ENCODE assay signal across 24 cellular contexts in genomic region chr5:153998768-153999167, GRCh38. TPM values are rescaled to one million over a fixed set of nuclear protein-coding genes. Genes with fewer than 3 reads are reported as not detected.
DNase-seq lines count a peak whose midpoint lies in the region; ATAC-seq, FAIRE-seq and TF ChIP-seq lines count a peak whose summit lies in the region.
"Had no signal": no experiment of that assay in that cellular context is flagged by ENCODE, and none has a peak within 500 bp of the region (broad histone marks: within the 10 kb centered on the region; RNA-seq: fewer than 3 reads in every experiment).

No MANE protein-coding gene starts in this region.

- POLR2A ChIA-PET in HepG2 (lab: Yijun Ruan, JAX), result no interaction called here

- no peak overlapping the region for H2AFZ ChIP-seq in HepG2 (ENCODE audit: low read length)

- no peaks in the 10 kb centered on the region for H3K36me3 ChIP-seq in HepG2 (replicated peaks in 1 of 2; ENCODE audit: control insufficient read depth in 1 of 2, insufficient read depth in 2 of 2, low read length in 2 of 2)
- H3K36me3 ChIP-seq in right lobe of liver, result no peaks in the 10 kb centered on the region

- intact Hi-C loops in HepG2 (cut with micrococcal nuclease; ENCODE audit: unreplicated experiment), result no loop called here
- intact Hi-C loops in right lobe of liver (cut with DNase I), result no loop called here
- intact Hi-C loops in dorsolateral prefrontal cortex (cut with DNase I), result no loop called here

- CTCF ChIA-PET in HepG2 (lab: Yijun Ruan, JAX; ENCODE audit: low intra/inter-chr PET ratio, low total read pairs), result no interaction called here

- H3K79me2 ChIP-seq in HepG2 (ENCODE audit: insufficient read depth, low read length), result no peaks in the 10 kb centered on the region

- DNase-seq in HepG2 (ENCODE audit: low spot score) (no peak), right lobe of liver (no peak), HTR-8/SVneo (ENCODE audit: insufficient read length, low spot score) (no peak), dorsolateral prefrontal cortex (no peak)
- DNase-seq: ACHN; BE2C; C1 segment of cervical spinal cord; CD4-positive, alpha-beta memory T cell; CD4-positive, CD25-positive, alpha-beta regulatory T cell; CD8-positive, alpha-beta memory T cell; COR-L47; DMS 273 treated with DMSO at 0.1 percent for 48 hours; DMS153; DMS53; DMS79; DND-41; EL; GDM1 had no signal

- no peak overlapping the region for H3K9ac ChIP-seq in HepG2 (ENCODE audit: insufficient read depth, low read depth, low read length)
- H3K9ac ChIP-seq: BLaER1 had no signal

- H3K27me3 ChIP-seq in HepG2 (ENCODE audit: control insufficient read depth in 1 of 2, insufficient read depth in 2 of 2, low read length in 2 of 2) (no peaks in the 10 kb centered on the region), right lobe of liver (no peaks in the 10 kb centered on the region), dorsolateral prefrontal cortex (no peaks in the 10 kb centered on the region)
- H3K27me3 ChIP-seq: BE2C, BLaER1 had no signal

- H3K9me3 ChIP-seq in HepG2 (ENCODE audit: low read length) (no peaks in the 10 kb centered on the region), right lobe of liver (no peaks in the 10 kb centered on the region)
- H3K9me3 ChIP-seq: BE2C, BLaER1 had no signal

- in situ Hi-C loops in HepG2 (cut with HindIII; ENCODE audit: extremely low pct_ligation_motif_present, low pct_unique_long_range_greater_than_20kb), result no loop called here

- no TSS peak for BruUV-seq in HepG2 (replicated peaks; lab: Mats Ljungman, UMichigan)

- H3K27ac ChIP-seq in HepG2 (ENCODE audit: extremely low read length, insufficient read depth, low read length) (no peak overlapping the region), right lobe of liver (no peak overlapping the region), dorsolateral prefrontal cortex (no peak overlapping the region)
- H3K27ac ChIP-seq: 22Rv1, BLaER1 had no signal

- ATAC-seq in HepG2, result no peak
- ATAC-seq in right lobe of liver, result no peak
- no peak for ATAC-seq in HG02973 (IDR thresholded peaks at IDR 0.05; ENCODE audit: unreplicated experiment)
- ATAC-seq: GM12878 had no signal

- H3K4me3 ChIP-seq in HepG2 (replicated peaks in 1 of 3; ENCODE audit: insufficient read depth in 1 of 3, low read depth in 2 of 3, low read length in 3 of 3), result no peak overlapping the region
- no peak overlapping the region for H3K4me3 ChIP-seq in right lobe of liver
- no peak overlapping the region for H3K4me3 ChIP-seq in dorsolateral prefrontal cortex
- H3K4me3 ChIP-seq: BLaER1, GM12878 had no signal

- TF ChIP-seq EP300 in HepG2 (IDR thresholded peaks at IDR 0.05; ENCODE audit: low read depth in 2 of 2, low read length in 2 of 2) (no peak), HepG2 (CRISPR knock-in tag; IDR thresholded peaks at IDR 0.05; ENCODE audit: borderline replicate concordance) (no peak)

- no peak for TF ChIP-seq RAD21 in HepG2 (CRISPR knock-in tag; IDR thresholded peaks at IDR 0.05)

- TF ChIP-seq POLR2A in HepG2 (IDR thresholded peaks at IDR 0.05; ENCODE audit: insufficient read depth in 1 of 2, low read depth in 2 of 2, low read length in 2 of 2) (no peak), right lobe of liver (IDR thresholded peaks at IDR 0.05) (no peak)

- TF ChIP-seq CTCF in HepG2 (CRISPR knock-in tag; IDR thresholded peaks at IDR 0.05) (no peak), right lobe of liver (IDR thresholded peaks at IDR 0.05) (no peak), dorsolateral prefrontal cortex (IDR thresholded peaks at IDR 0.05 in 54 of 56, conservative IDR thresholded peaks at IDR 0.05 in 2 of 56; ENCODE audit: low read depth in 1 of 56, partially characterized antibody in 56 of 56) (no peak)

- no peak for FAIRE-seq in HepG2 (lab: Jason Lieb, UNC)
- FAIRE-seq in HTR-8/SVneo (lab: Jason Lieb, UNC), result peak; percentile 9
- FAIRE-seq: GM12878, GM12892, GM18507 had no signal

- H3K4me1 ChIP-seq in HepG2 (ENCODE audit: insufficient read depth, low read length) (no peaks in the 10 kb centered on the region), right lobe of liver (no peaks in the 10 kb centered on the region)
- H3K4me1 ChIP-seq: BE2C, BLaER1 had no signal

- H4K20me1 ChIP-seq in HepG2 (ENCODE audit: insufficient read depth, low read length), result no peaks in the 10 kb centered on the region
- H4K20me1 ChIP-seq: BLaER1 had no signal

- WGBS in HepG2 (ENCODE audit: low lambda C conversion rate), result 92% methylated on average over 1 of the region's 1 CpG
- 100% methylated on average over 1 of the region's 1 CpG for WGBS in right lobe of liver (ENCODE audit: insufficient coverage, low coverage, low lambda C conversion rate, missing lambda C conversion rate)

- H3K4me2 ChIP-seq in HepG2 (ENCODE audit: low read depth, low read length), result no peak overlapping the region
- H3K4me2 ChIP-seq: BLaER1 had no signal

TF ChIP-seq in HepG2, 621 proteins besides CTCF, POLR2A, EP300 and RAD21:
- TF ChIP-seq MAFK (conservative IDR thresholded peaks at IDR 0.05 in 1 of 2, IDR thresholded peaks at IDR 0.05 in 1 of 2; ENCODE audit: low read length in 2 of 2), result peak; percentile 49 to 59; a peak in 3 of 4 replicates
- peak; percentile 25; the same call in 1 of the 2 replicates for TF ChIP-seq MAFF (IDR thresholded peaks at IDR 0.05; ENCODE audit: low read depth, low read length)
- TF ChIP-seq ZNF207 (IDR thresholded peaks at IDR 0.05; ENCODE audit: borderline replicate concordance), result no peak

RNA-seq across cellular contexts. Expression of gene FAM114A2, which starts 39.9 kb away (rescaled TPM):
- total RNA-seq in HepG2 (2016; rRNA removed; fragmentation: Illumina TruSeq; extraction: Trizol) (11.4 and 17.4 TPM in 2 replicates), right lobe of liver (10 to 100 TPM in 4 of 6 experiments, 1 to 10 TPM in 2; 5.0 to 20.2 (median 15.5) TPM), dorsolateral prefrontal cortex (10 to 100 TPM; 20.0 to 50.8 (median 32.7) TPM)
- total RNA-seq in HepG2 (2016; cell fraction: cytosol; rRNA removed; fragmentation: Illumina TruSeq; extraction: Trizol; ENCODE audit: low read depth), result 37.9 and 43.5 TPM in 2 replicates
- total RNA-seq in HepG2 (2016; cell fraction: insoluble cytoplasmic fraction; rRNA removed; fragmentation: Illumina TruSeq; extraction: Trizol), result 13.7 and 19.1 TPM in 2 replicates
- total RNA-seq in HepG2 (2016; cell fraction: membrane; rRNA removed; fragmentation: Illumina TruSeq; extraction: Trizol), result 12.0 and 12.7 TPM in 2 replicates
- total RNA-seq in HepG2 (2016; cell fraction: nucleus; rRNA removed; fragmentation: Illumina TruSeq; extraction: Trizol), result 10.9 and 11.5 TPM in 2 replicates
- polyA plus RNA-seq in HepG2 (2011; rRNA removed), result 4.8 and 6.9 TPM in 2 replicates
- polyA plus RNA-seq in HepG2 (2011; cell fraction: cytosol; rRNA removed), result 2.8 and 4.0 TPM in 2 replicates
- polyA plus RNA-seq in HepG2 (2011; cell fraction: nucleus; rRNA removed), result 5.4 and 6.8 TPM in 2 replicates
- 6.4 and 6.9 TPM in 2 replicates for polyA plus RNA-seq in HepG2 (2012)
- polyA plus RNA-seq in HepG2 (2016; cell fraction: cytosol; fragmentation: Illumina TruSeq; extraction: Trizol; ENCODE audit: low read depth), result 2.1 and 3.2 TPM in 2 replicates
- polyA plus RNA-seq in HepG2 (2016; cell fraction: insoluble cytoplasmic fraction; fragmentation: Illumina TruSeq; extraction: Trizol; ENCODE audit: low read depth), result 13.0 and 14.4 TPM in 2 replicates
- 2.0 and 2.5 TPM in 2 replicates for polyA plus RNA-seq in HepG2 (2016; cell fraction: membrane; fragmentation: Illumina TruSeq; extraction: Trizol; ENCODE audit: low read depth)
- 10.6 and 11.0 TPM in 2 replicates for polyA plus RNA-seq in HepG2 (2016; cell fraction: nucleus; fragmentation: Illumina TruSeq; extraction: Trizol; ENCODE audit: insufficient read depth, low read depth)
- polyA minus RNA-seq in HepG2 (2011; rRNA and poly(A)+ RNA removed; ENCODE audit: low replicate concordance), result 7.4 and 10.9 TPM in 2 replicates
- 7.2 and 8.1 TPM in 2 replicates for polyA minus RNA-seq in HepG2 (2011; cell fraction: cytosol; rRNA and poly(A)+ RNA removed)
- polyA minus RNA-seq in HepG2 (2011; cell fraction: nucleus; rRNA and poly(A)+ RNA removed), result 15.3 and 18.9 TPM in 2 replicates

RNA-seq across cellular contexts. Expression of gene MFAP3, which starts 40.0 kb away (rescaled TPM):
- total RNA-seq in HepG2 (2016; rRNA removed; fragmentation: Illumina TruSeq; extraction: Trizol), result 23.7 and 28.3 TPM in 2 replicates
- 4.1 and 4.8 TPM in 2 replicates for total RNA-seq in HepG2 (2016; cell fraction: cytosol; rRNA removed; fragmentation: Illumina TruSeq; extraction: Trizol; ENCODE audit: low read depth)
- 22.8 and 28.6 TPM in 2 replicates for total RNA-seq in HepG2 (2016; cell fraction: insoluble cytoplasmic fraction; rRNA removed; fragmentation: Illumina TruSeq; extraction: Trizol)
- 10.2 and 11.6 TPM in 2 replicates for total RNA-seq in HepG2 (2016; cell fraction: membrane; rRNA removed; fragmentation: Illumina TruSeq; extraction: Trizol)
- total RNA-seq in HepG2 (2016; cell fraction: nucleus; rRNA removed; fragmentation: Illumina TruSeq; extraction: Trizol), result 40.4 and 41.7 TPM in 2 replicates
- polyA plus RNA-seq in HepG2 (2011; rRNA removed), result 12.1 and 15.0 TPM in 2 replicates
- polyA plus RNA-seq in HepG2 (2011; cell fraction: cytosol; rRNA removed), result 7.6 and 11.8 TPM in 2 replicates
- polyA plus RNA-seq in HepG2 (2011; cell fraction: nucleus; rRNA removed), result 7.7 and 11.7 TPM in 2 replicates
- polyA plus RNA-seq in HepG2 (2012), result 13.2 and 17.6 TPM in 2 replicates
- 0.60 and 0.97 TPM in 2 replicates for polyA plus RNA-seq in HepG2 (2016; cell fraction: cytosol; fragmentation: Illumina TruSeq; extraction: Trizol; ENCODE audit: low read depth)
- 8.7 and 8.8 TPM in 2 replicates for polyA plus RNA-seq in HepG2 (2016; cell fraction: insoluble cytoplasmic fraction; fragmentation: Illumina TruSeq; extraction: Trizol; ENCODE audit: low read depth)
- 1.9 and 2.0 TPM in 2 replicates for polyA plus RNA-seq in HepG2 (2016; cell fraction: membrane; fragmentation: Illumina TruSeq; extraction: Trizol; ENCODE audit: low read depth)
- polyA plus RNA-seq in HepG2 (2016; cell fraction: nucleus; fragmentation: Illumina TruSeq; extraction: Trizol; ENCODE audit: insufficient read depth, low read depth), result 14.7 and 15.0 TPM in 2 replicates
- 50.5 and 94.9 TPM in 2 replicates for polyA minus RNA-seq in HepG2 (2011; rRNA and poly(A)+ RNA removed; ENCODE audit: low replicate concordance)
- 28.2 and 37.9 TPM in 2 replicates for polyA minus RNA-seq in HepG2 (2011; cell fraction: cytosol; rRNA and poly(A)+ RNA removed)
- polyA minus RNA-seq in HepG2 (2011; cell fraction: nucleus; rRNA and poly(A)+ RNA removed), result 38.4 and 56.7 TPM in 2 replicates
- total RNA-seq in right lobe of liver, result 10 to 100 TPM; 14.8 to 29.8 (median 16.1) TPM
- 10 to 100 TPM; 25.7 to 62.3 (median 41.0) TPM for total RNA-seq in dorsolateral prefrontal cortex
